In genomic region chr6:129709909-129710721, GRCh38 we compare ENCODE assay signal across 8 cellular contexts.
DNase-seq lines count a peak whose midpoint lies in the region; ATAC-seq and TF ChIP-seq lines count a peak whose summit lies in the region.

ARHGAP18 (minus strand) TSS chr6:129710177; CDS start chr6:129710136, 41 bp downstream.

- H3K4me3 ChIP-seq in BLaER1 treated with 17β-estradiol and CSF1 and Interleukin-3, amounts not matched to agents 10 nM and 100 nM = peak within 1 kb of the TSS; percentile 60 to 84 (median 70)
- H3K4me3 ChIP-seq in OCI-LY3 (ENCODE audit: low read length) = peak within 1 kb of the TSS; percentile 96
- peak within 1 kb of the TSS; percentile 44 for H3K4me3 ChIP-seq in mucosa of stomach (ENCODE audit: low read length)

- no peak for TF ChIP-seq CTCF in OCI-LY3 (IDR thresholded peaks at IDR 0.05; ENCODE audit: low read depth, low read length)

- DNase-seq in GM19238 (ENCODE audit: insufficient read length, low spot score) = peak; percentile 32
- peak; percentile 68 for DNase-seq in activated T-cell treated with anti-CD3 and anti-CD28 coated beads for 48 hours (ENCODE audit: low read depth)
- peak; percentile 95 to 97 for DNase-seq in erythroblast (lab: John Stamatoyannopoulos, UW)
- DNase-seq in stimulated activated CD8-positive, alpha-beta memory T cell treated with anti-CD3 and anti-CD28 coated beads, Interleukin-7, amount 100 ng/mL, for 1 hour (ENCODE audit: low read depth in 2 of 2) = peak; percentile 40 to 43

- H3K4me1 ChIP-seq in BLaER1 treated with 17β-estradiol and CSF1 and Interleukin-3, amounts not matched to agents 10 nM and 100 nM = peaks cover 29 to 52% (median 40%) of the 10 kb centered on the region in 10 experiments
- peaks cover 23% of the 10 kb centered on the region for H3K4me1 ChIP-seq in OCI-LY3 (ENCODE audit: low read length)
- peaks cover 13% of the 10 kb centered on the region for H3K4me1 ChIP-seq in mucosa of stomach (ENCODE audit: control insufficient read depth, insufficient read depth, low read length)

- peak within 1 kb of the TSS; percentile 66 to 86 (median 78) for H3K9ac ChIP-seq in BLaER1 treated with 17β-estradiol and CSF1 and Interleukin-3, amounts not matched to agents 10 nM and 100 nM
- H3K9ac ChIP-seq in OCI-LY3 (ENCODE audit: low read length) = peak within 1 kb of the TSS; percentile 81
- H3K9ac ChIP-seq in mucosa of stomach (ENCODE audit: low read length) = peak within 1 kb of the TSS; percentile 64

- H4K20me1 ChIP-seq in BLaER1 treated with 17β-estradiol and CSF1 and Interleukin-3, amounts not matched to agents 10 nM and 100 nM = peaks cover 0 to 27% (median 0%) of the 10 kb centered on the region in 11 experiments; a peak in 4 of 22 replicates
- no peaks in the 10 kb centered on the region for H4K20me1 ChIP-seq in OCI-LY3 (ENCODE audit: insufficient read depth, low read length)

- peaks cover 0 to 20% (median 6%) of the 10 kb centered on the region in 11 experiments; a peak in 7 of 22 replicates for H3K36me3 ChIP-seq in BLaER1 treated with 17β-estradiol and CSF1 and Interleukin-3, amounts not matched to agents 10 nM and 100 nM
- H3K36me3 ChIP-seq in OCI-LY3 (replicated peaks; ENCODE audit: low read depth, low read length) (peaks cover 3% of the 10 kb centered on the region), mucosa of stomach (ENCODE audit: control insufficient read depth, insufficient read depth, low read length) (no peaks in the 10 kb centered on the region)

- no peaks in the 10 kb centered on the region for H3K27me3 ChIP-seq in BLaER1 treated with 17β-estradiol and CSF1 and Interleukin-3, amounts not matched to agents 10 nM and 100 nM
- H3K27me3 ChIP-seq in OCI-LY3 (ENCODE audit: low read depth, low read length) (no peaks in the 10 kb centered on the region), mucosa of stomach (ENCODE audit: control insufficient read depth, insufficient read depth, low read length) (no peaks in the 10 kb centered on the region)

- H3K9me3 ChIP-seq in BLaER1 treated with 17β-estradiol and CSF1 and Interleukin-3, amounts not matched to agents 10 nM and 100 nM (replicated peaks in 1 of 11) = no peaks in the 10 kb centered on the region
- H3K9me3 ChIP-seq in OCI-LY3 (ENCODE audit: insufficient read depth, low read length) (no peaks in the 10 kb centered on the region), mucosa of stomach (ENCODE audit: control insufficient read depth, low read length) (no peaks in the 10 kb centered on the region)

- peak within 1 kb of the TSS; percentile 50 to 78 (median 70); a peak in 21 of 22 replicates for H3K27ac ChIP-seq in BLaER1 treated with 17β-estradiol and CSF1 and Interleukin-3, amounts not matched to agents 10 nM and 100 nM
- H3K27ac ChIP-seq in OCI-LY3 (ENCODE audit: low read length) = peak within 1 kb of the TSS; percentile 28

- TF ChIP-seq POLR2A in erythroblast (IDR thresholded peaks at IDR 0.05; ENCODE audit: low read length) = peak; percentile 95

- peak within 1 kb of the TSS; percentile 79 to 96 (median 92) for H3K4me2 ChIP-seq in BLaER1 treated with 17β-estradiol and CSF1 and Interleukin-3, amounts not matched to agents 10 nM and 100 nM
- peak within 1 kb of the TSS; percentile 94 for H3K4me2 ChIP-seq in OCI-LY3 (ENCODE audit: low read length)

- peaks cover 17% of the 10 kb centered on the region for H3K79me2 ChIP-seq in OCI-LY3 (ENCODE audit: low read length)

- ATAC-seq in HG03439 (IDR thresholded peaks at IDR 0.05; ENCODE audit: unreplicated experiment) = peak; percentile 96

- peak within 1 kb of the TSS; percentile 81 for H2AFZ ChIP-seq in OCI-LY3 (ENCODE audit: low read depth, low read length)

Comparison
In these comparisons a context has a peak if more than half of its experiments do, and no peak if none do; other contexts are left out.
1. Peak in every context shown above with its lines: DNase-seq, ATAC-seq, H3K4me3 ChIP-seq and H3K27ac ChIP-seq.
2. H3K4me3 ChIP-seq: peak in every context shown above with its lines; median percentile 96 in OCI-LY3; 70 in BLaER1 treated with 17β-estradiol and CSF1 and Interleukin-3, amounts not matched to agents 10 nM and 100 nM; 44 in mucosa of stomach.
3. DNase-seq: peak in every context shown above with its lines; median percentile 96 in erythroblast; 68 in activated T-cell treated with anti-CD3 and anti-CD28 coated beads for 48 hours; 42 in stimulated activated CD8-positive, alpha-beta memory T cell treated with anti-CD3 and anti-CD28 coated beads, Interleukin-7, amount 100 ng/mL, for 1 hour; 32 in GM19238.